ENCODE assay signal across 32 cellular contexts in the genomic region with DNA sequence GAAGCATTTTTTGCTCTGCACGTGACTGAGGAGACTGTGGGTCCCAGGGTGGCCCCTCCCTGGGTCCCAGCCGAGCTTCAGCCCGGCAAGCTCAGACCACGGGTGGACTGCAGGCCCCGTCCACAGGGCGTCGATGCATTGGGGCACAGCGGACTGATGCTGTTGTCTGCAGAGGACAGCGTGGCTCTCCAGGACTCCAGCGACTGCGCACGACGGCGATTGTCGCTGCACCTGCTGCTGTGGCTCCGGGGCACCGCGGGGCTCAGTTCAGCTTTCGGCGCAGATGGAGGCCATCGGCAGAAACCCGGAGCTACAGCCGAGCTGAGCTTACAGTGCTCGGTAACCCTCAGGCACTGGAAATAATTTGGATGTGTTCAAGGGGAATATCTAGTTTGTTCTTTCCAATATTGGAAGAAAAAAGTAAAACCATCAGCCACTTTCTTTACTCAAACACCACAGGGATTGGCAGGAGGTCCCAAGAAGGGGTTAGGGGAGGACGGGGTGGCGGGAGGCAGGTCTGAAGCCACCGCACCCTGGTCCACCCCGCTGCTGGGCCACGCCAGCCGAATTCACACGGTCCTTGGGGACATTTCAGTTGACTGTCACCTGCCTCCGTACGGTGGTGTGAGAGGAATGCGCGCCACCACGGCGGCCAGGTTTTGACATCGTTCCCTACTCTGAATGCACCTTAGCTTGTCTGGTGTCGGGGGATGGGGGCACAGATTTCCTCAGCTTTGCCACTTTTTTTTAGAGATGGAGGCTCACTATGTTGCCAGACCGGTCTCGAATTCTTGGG.
"Had no signal": no experiment of that assay in that cellular context is flagged by ENCODE, and none has a peak within 500 bp of the region (broad histone marks: within the 10 kb centered on the region; RNA-seq: fewer than 3 reads in every experiment).

No MANE protein-coding gene starts in this region.

- H3K27ac ChIP-seq: adrenal gland, body of pancreas, esophagus squamous epithelium, gastroesophageal sphincter, heart right ventricle, WERI-Rb-1 had no signal

- H3K27me3 ChIP-seq: adrenal gland, body of pancreas, esophagus squamous epithelium, gastroesophageal sphincter, heart right ventricle had no signal

- H3K9me3 ChIP-seq: adrenal gland, body of pancreas, esophagus squamous epithelium had no signal

- DNase-seq: activated B cell treated with CpG ODN at 0.5 μM for 24 hours; activated CD4-positive, alpha-beta T cell treated with anti-CD3 and anti-CD28 coated beads for 48 hours; activated CD4-positive, alpha-beta T cell treated with anti-CD3 and anti-CD28 coated beads, Interleukin-2, amount 50 U/mL, for 1 hour; activated CD4-positive, alpha-beta T cell treated with anti-CD3 and anti-CD28 coated beads, Interleukin-2, amount 50 U/mL, for 48 hours; activated CD8-positive, alpha-beta memory T cell treated with anti-CD3 and anti-CD28 coated beads for 24 hours; activated CD8-positive, alpha-beta T cell treated with anti-CD3 and anti-CD28 coated beads for 36 hours; activated gamma-delta T cell; activated naive CD4-positive, alpha-beta T cell; activated naive CD4-positive, alpha-beta T cell treated with anti-CD3 and anti-CD28 coated beads, Interleukin-2, amount 10 ng/mL, durations not matched to agents 7 days and 5 days; activated naive CD8-positive, alpha-beta T cell treated with anti-CD3 and anti-CD28 coated beads, Interleukin-2, amount 50 U/mL, for 24 hours; activated T-cell treated with anti-CD3 and anti-CD28 coated beads, Interleukin-2, amount 50 U/mL, for 4 hours; adrenal gland; amygdala; aorta; body of pancreas; caudate nucleus; cortex of kidney; dermis blood vessel endothelial cell; effector CD4-positive, alpha-beta T cell; effector memory CD8-positive, alpha-beta T cell; erythroblast; esophagus squamous epithelium; foreskin melanocyte; heart right ventricle; T-helper 1 cell; T-helper 17 cell; T1000; WERI-Rb-1 had no signal

- ATAC-seq: activated CD4-positive, CD25-positive, alpha-beta regulatory T cell treated with anti-CD3 and anti-CD28 coated beads, Interleukin-2, amount 50 U/mL, for 24 hours; activated CD8-positive, alpha-beta T cell treated with anti-CD3 and anti-CD28 coated beads for 36 hours; activated naive CD4-positive, alpha-beta T cell treated with anti-CD3 and anti-CD28 coated beads, Interleukin-2, amount 50 U/mL, for 72 hours; activated naive CD8-positive, alpha-beta T cell treated with anti-CD3 and anti-CD28 coated beads, Interleukin-2, amount 50 U/mL, for 24 hours; activated T-cell treated with anti-CD3 and anti-CD28 coated beads, Interleukin-2, amount 50 U/mL, for 4 hours; activated T-helper 17 cell treated with anti-CD3 and anti-CD28 coated beads, Interleukin-2, amount 50 U/mL, for 72 hours; body of pancreas; effector memory CD8-positive, alpha-beta T cell; gastroesophageal sphincter; heart right ventricle; T-helper 17 cell had no signal

- H3K36me3 ChIP-seq: adrenal gland, WERI-Rb-1 had no signal

- H3K4me1 ChIP-seq: adrenal gland, body of pancreas, esophagus squamous epithelium, gastroesophageal sphincter had no signal

- H3K4me3 ChIP-seq: adrenal gland, body of pancreas, esophagus squamous epithelium, gastroesophageal sphincter, heart right ventricle had no signal
